22 cellular contexts compared by ENCODE assay signal in the genomic region with DNA sequence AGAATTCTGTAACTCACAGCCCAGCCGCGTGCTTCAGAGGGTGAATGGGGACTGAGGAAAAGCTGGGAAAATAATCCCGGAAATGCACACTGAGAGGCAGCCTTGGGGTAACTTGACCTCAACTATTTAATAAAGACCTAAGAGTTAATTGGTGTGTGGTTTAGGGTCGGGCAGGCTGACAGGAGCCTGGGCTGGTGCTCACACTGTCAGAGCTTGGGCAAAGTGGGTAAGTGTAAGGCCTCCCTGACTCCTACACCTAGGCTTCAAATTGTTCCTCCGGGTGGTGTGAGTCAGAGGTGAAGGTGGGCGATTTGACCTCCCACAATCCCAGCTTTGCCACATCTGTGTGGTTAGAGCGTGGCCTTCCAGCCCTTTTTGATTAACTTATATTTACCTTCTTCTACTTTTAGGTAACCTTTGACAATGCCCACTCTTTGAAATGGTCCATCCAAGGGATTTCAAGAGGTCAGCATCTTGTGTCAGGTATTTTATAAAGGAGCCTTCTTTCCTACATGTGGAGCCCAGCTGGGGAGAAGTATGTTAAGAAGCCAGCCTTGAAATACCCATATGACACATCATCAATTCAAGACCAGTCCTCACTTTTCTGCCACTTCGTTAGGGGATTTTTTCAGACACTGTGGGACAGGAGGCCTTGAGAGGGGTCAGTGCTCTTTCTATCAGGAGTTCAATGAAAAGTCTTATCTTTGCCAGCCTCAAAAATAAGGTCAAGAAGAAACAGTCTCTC.
DNase-seq lines count a peak whose midpoint lies in the region; TF ChIP-seq lines count a peak whose summit lies in the region.
"Had no signal": no experiment of that assay in that cellular context is flagged by ENCODE, and none has a peak within 500 bp of the region (broad histone marks: within the 10 kb centered on the region; RNA-seq: fewer than 3 reads in every experiment).

No MANE protein-coding gene starts in this region.

- peaks cover 28% of the 10 kb centered on the region for H3K4me1 Mint-ChIP-seq in neural progenitor cell

- peak overlapping the region; percentile 63 for H3K27ac Mint-ChIP-seq in neural progenitor cell
- H3K27ac Mint-ChIP-seq: activated CD4-positive, alpha-beta memory T cell treated with anti-CD3 and anti-CD28 coated beads for 36 hours; effector memory CD8-positive, alpha-beta T cell had no signal

- no peak overlapping the region for H3K4me3 ChIP-seq in MG63
- H3K4me3 ChIP-seq in neural progenitor cell, result no peak overlapping the region
- H3K4me3 ChIP-seq in adrenal gland, result no peak overlapping the region
- H3K4me3 ChIP-seq: GM12878 had no signal

- no peak for TF ChIP-seq CTCF in neural progenitor cell (IDR thresholded peaks at IDR 0.05)
- TF ChIP-seq CTCF in adrenal gland (IDR thresholded peaks at IDR 0.05), result no peak

- no peaks in the 10 kb centered on the region for H3K79me2 ChIP-seq in neural progenitor cell (ENCODE audit: low read depth)

- H3F3A ChIP-seq in neural progenitor cell (ENCODE audit: low read depth), result no peaks in the 10 kb centered on the region

- peaks cover 5% of the 10 kb centered on the region for H3K27me3 Mint-ChIP-seq in neural progenitor cell (ENCODE audit: insufficient read depth, low read depth)

- H3K4me2 ChIP-seq in neural progenitor cell, result no peak overlapping the region

- H3K27ac ChIP-seq in neural progenitor cell (no peak overlapping the region), adrenal gland (no peak overlapping the region)

- intact Hi-C loops in adrenal gland (cut with DNase I), result no loop called here

- H3K36me3 Mint-ChIP-seq in neural progenitor cell, result peaks cover 3% of the 10 kb centered on the region

- peaks cover 10% of the 10 kb centered on the region for H3K9me3 Mint-ChIP-seq in neural progenitor cell

- H2AFZ ChIP-seq in neural progenitor cell (replicated peaks), result no peak overlapping the region

- H3K4me3 Mint-ChIP-seq in neural progenitor cell, result no peak overlapping the region
- H3K4me3 Mint-ChIP-seq: activated CD4-positive, alpha-beta memory T cell treated with anti-CD3 and anti-CD28 coated beads for 36 hours; effector memory CD8-positive, alpha-beta T cell had no signal

- H3K27me3 ChIP-seq in MG63, result no peaks in the 10 kb centered on the region
- H3K27me3 ChIP-seq in neural progenitor cell, result no peaks in the 10 kb centered on the region
- H3K27me3 ChIP-seq in adrenal gland, result no peaks in the 10 kb centered on the region

- H3K9me3 ChIP-seq in MG63, result no peaks in the 10 kb centered on the region
- H3K9me3 ChIP-seq in neural progenitor cell (ENCODE audit: low read depth), result no peaks in the 10 kb centered on the region
- H3K9me3 ChIP-seq in adrenal gland (replicated peaks in 1 of 3), result peaks cover 0 to 6% (median 0%) of the 10 kb centered on the region in 3 donors

- TF ChIP-seq POLR2A in adrenal gland (IDR thresholded peaks at IDR 0.05), result no peak

- WGBS in adrenal gland, 4 donors, result 79 to 86% (median 81%) methylated on average over 8 of the region's 8 CpGs

- H3K9ac ChIP-seq in neural progenitor cell, result no peak overlapping the region

- H3K4me1 ChIP-seq in neural progenitor cell, result no peaks in the 10 kb centered on the region
- H3K4me1 ChIP-seq in adrenal gland (replicated peaks in 1 of 2), result peaks cover 0 to 5% of the 10 kb centered on the region in 2 donors

- H3K36me3 ChIP-seq in MG63 (no peaks in the 10 kb centered on the region), neural progenitor cell (no peaks in the 10 kb centered on the region), adrenal gland (replicated peaks in 1 of 2) (no peaks in the 10 kb centered on the region)

- DNase-seq in EL (peak; percentile 17), MG63 (peak; percentile 21), astrocyte of the hippocampus (ENCODE audit: low read depth, low spot score) (peak; percentile 45), neural progenitor cell (ENCODE audit: low spot score) (no peak), adrenal gland (no peak), SW 1271 (lab: John Stamatoyannopoulos, UW) (no peak), pons (ENCODE audit: low spot score) (no peak), ureter (ENCODE audit: low spot score) (no peak)
- DNase-seq: activated CD4-positive, alpha-beta memory T cell treated with anti-CD3 and anti-CD28 coated beads for 36 hours; activated CD4-positive, CD25-positive, alpha-beta regulatory T cell; activated T-cell treated with anti-CD3 and anti-CD28 coated beads, Interleukin-2, amount 50 U/mL, for 1 hour; DMS53; effector memory CD8-positive, alpha-beta T cell; H7; NCI-H1694 treated with DMSO at 0.1 percent for 48 hours; NCI-H2227 treated with DMSO at 0.1 percent for 48 hours; NCI-H774; nucleus accumbens; retina; stimulated activated CD4-positive, alpha-beta T cell treated with anti-CD3 and anti-CD28 coated beads, Interleukin-4, amount 100 ng/mL, for 1 hour; stimulated activated naive CD4-positive, alpha-beta T cell had no signal

- no peaks in the 10 kb centered on the region for H4K20me1 ChIP-seq in neural progenitor cell (ENCODE audit: low read depth)

Comparison
In these comparisons a context has a peak if more than half of its experiments do, and no peak if none do; other contexts are left out.
1. DNase-seq: peak in EL (single experiment), MG63 (single experiment) and astrocyte of the hippocampus (single experiment); none in neural progenitor cell (single experiment), adrenal gland (0 of 7), SW 1271 (0 of 2), pons (single experiment) and ureter (single experiment).